In the genomic region with DNA sequence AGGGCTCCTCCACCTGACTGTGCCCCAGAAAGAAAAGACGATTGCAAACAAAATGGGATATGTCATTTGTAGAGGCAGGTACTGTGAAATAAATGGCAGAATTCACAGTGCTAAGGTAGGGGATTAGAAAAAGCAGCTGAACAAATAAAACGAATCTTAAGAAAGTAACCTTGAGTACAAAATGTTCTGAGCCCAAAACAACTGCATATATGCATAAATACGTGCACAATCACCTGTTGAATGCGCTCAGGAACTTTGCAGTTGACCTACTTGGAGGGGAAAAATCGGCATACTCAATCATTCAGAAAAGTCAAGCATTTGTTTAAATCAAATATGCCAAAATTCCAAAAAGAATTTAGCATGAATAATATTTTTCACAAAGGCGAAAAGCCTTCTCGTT, we compare ENCODE assay signal across 8 cellular contexts.
"Had no signal": no experiment of that assay in that cellular context is flagged by ENCODE, and none has a peak within 500 bp of the region (broad histone marks: within the 10 kb centered on the region; RNA-seq: fewer than 3 reads in every experiment).

No MANE protein-coding gene starts in this region.

- ATAC-seq: GM12878 had no signal

- FAIRE-seq: G401.6, GM12878, GM12891, GM12892, GM18507, GM19239 had no signal

- H3K4me3 ChIP-seq: GM12878 had no signal

- DNase-seq: GDM1, GF-D8 had no signal
